8 cellular contexts compared by ENCODE assay signal in the genomic region with DNA sequence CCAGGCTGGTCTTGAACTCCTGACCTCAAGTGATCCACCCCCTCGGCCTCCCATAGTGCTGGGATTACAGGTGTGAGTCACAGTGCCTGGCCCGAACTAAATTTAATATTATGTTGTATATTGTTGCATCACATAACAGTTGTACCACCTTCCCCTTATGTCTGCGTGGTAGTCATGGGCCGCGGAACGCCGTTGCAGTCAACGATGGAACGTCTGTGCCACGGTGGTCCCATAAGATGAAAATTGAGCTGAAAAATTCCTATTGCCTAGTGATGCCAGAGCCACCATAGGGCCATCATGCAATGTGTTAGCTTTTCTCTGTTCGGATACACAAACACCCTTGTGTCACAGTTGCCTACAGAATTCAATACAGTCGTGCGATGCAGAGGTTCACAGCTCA.
"Had no signal": no experiment of that assay in that cellular context is flagged by ENCODE, and none has a peak within 500 bp of the region (broad histone marks: within the 10 kb centered on the region; RNA-seq: fewer than 3 reads in every experiment).

No MANE protein-coding gene starts in this region.

- H3K9me3 ChIP-seq: HAP-1 had no signal

- H3K4me1 ChIP-seq: HAP-1 had no signal

- DNase-seq: GM23248, GOT3, H7, H9, HFFc6 had no signal

- H3K4me3 ChIP-seq: GM23248, GM23338, HAP-1 had no signal

- H3K27ac ChIP-seq: GM23248 had no signal

- H3K4me2 ChIP-seq: GM23338 had no signal

- H2AFZ ChIP-seq: GM23248, GM23338 had no signal

- H3K36me3 ChIP-seq: HAP-1 had no signal

- H3K9ac ChIP-seq: GM23248 had no signal

- FAIRE-seq: H54 had no signal
